31 cellular contexts compared by ENCODE assay signal in genomic region chr9:3080951-3081350, GRCh38.
"Had no signal": no experiment of that assay in that cellular context is flagged by ENCODE, and none has a peak within 500 bp of the region (broad histone marks: within the 10 kb centered on the region; RNA-seq: fewer than 3 reads in every experiment).

No MANE protein-coding gene starts in this region.

- H3K9me3 Mint-ChIP-seq: activated CD4-positive, alpha-beta T cell treated with anti-CD3 and anti-CD28 coated beads, Interleukin-2, amount 10 ng/mL, durations not matched to agents 24 days and 14 days; activated naive CD4-positive, alpha-beta T cell treated with anti-CD3 and anti-CD28 coated beads, Interleukin-2, amount 50 U/mL, for 72 hours; activated naive CD8-positive, alpha-beta T cell treated with anti-CD3 and anti-CD28 coated beads, Interleukin-2, amount 50 U/mL, for 24 hours; WTC11 had no signal

- H3K27me3 Mint-ChIP-seq: activated CD4-positive, alpha-beta T cell treated with anti-CD3 and anti-CD28 coated beads, Interleukin-2, amount 10 ng/mL, durations not matched to agents 24 days and 14 days; activated naive CD8-positive, alpha-beta T cell treated with anti-CD3 and anti-CD28 coated beads, Interleukin-2, amount 50 U/mL, for 24 hours had no signal

- H3K27me3 ChIP-seq: ascending aorta, body of pancreas, cardiac muscle cell, MG63, SJSA1 had no signal

- H3K36me3 ChIP-seq: ascending aorta, cardiac muscle cell, MG63, SJSA1 had no signal

- H3K9me3 ChIP-seq: ascending aorta, body of pancreas, MG63, SJSA1 had no signal

- ATAC-seq: activated naive CD4-positive, alpha-beta T cell treated with anti-CD3 and anti-CD28 coated beads, Interleukin-2, amount 50 U/mL, for 72 hours; activated naive CD8-positive, alpha-beta T cell treated with anti-CD3 and anti-CD28 coated beads, Interleukin-2, amount 50 U/mL, for 24 hours; activated T-cell treated with anti-CD3 and anti-CD28 coated beads, Interleukin-2, amount 50 U/mL, for 4 hours; body of pancreas; T-helper 17 cell; WTC11 had no signal

- H3K27ac ChIP-seq: ascending aorta, body of pancreas, cardiac muscle cell, SJSA1 had no signal

- FAIRE-seq: RCC 7860 had no signal

- H3K4me1 ChIP-seq: ascending aorta, body of pancreas, SJSA1 had no signal

- H3K4me1 Mint-ChIP-seq: activated CD4-positive, alpha-beta T cell treated with anti-CD3 and anti-CD28 coated beads, Interleukin-2, amount 10 ng/mL, durations not matched to agents 24 days and 14 days; activated naive CD8-positive, alpha-beta T cell treated with anti-CD3 and anti-CD28 coated beads, Interleukin-2, amount 50 U/mL, for 24 hours; T-helper 17 cell; WTC11 had no signal

- H3K4me3 Mint-ChIP-seq: activated CD4-positive, alpha-beta T cell treated with anti-CD3 and anti-CD28 coated beads, Interleukin-2, amount 10 ng/mL, durations not matched to agents 24 days and 14 days; activated naive CD8-positive, alpha-beta T cell treated with anti-CD3 and anti-CD28 coated beads, Interleukin-2, amount 50 U/mL, for 24 hours; activated T-cell treated with anti-CD3 and anti-CD28 coated beads, Interleukin-2, amount 50 U/mL, for 4 hours; WTC11 had no signal

- H3K36me3 Mint-ChIP-seq: activated naive CD4-positive, alpha-beta T cell treated with anti-CD3 and anti-CD28 coated beads, Interleukin-2, amount 50 U/mL, for 72 hours; WTC11 had no signal

- H3K27ac Mint-ChIP-seq: activated CD4-positive, alpha-beta T cell treated with anti-CD3 and anti-CD28 coated beads, Interleukin-2, amount 10 ng/mL, durations not matched to agents 24 days and 14 days; activated naive CD4-positive, alpha-beta T cell treated with anti-CD3 and anti-CD28 coated beads, Interleukin-2, amount 50 U/mL, for 72 hours; activated naive CD8-positive, alpha-beta T cell treated with anti-CD3 and anti-CD28 coated beads, Interleukin-2, amount 50 U/mL, for 24 hours; T-helper 17 cell; WTC11 had no signal

- DNase-seq: activated CD4-positive, alpha-beta T cell treated with anti-CD3 and anti-CD28 coated beads, Interleukin-2, amount 10 ng/mL, durations not matched to agents 24 days and 14 days; activated CD4-positive, alpha-beta T cell treated with anti-CD3 and anti-CD28 coated beads, Interleukin-2, amount 50 U/mL, for 48 hours; activated CD4-positive, CD25-positive, alpha-beta regulatory T cell treated with anti-CD3 and anti-CD28 coated beads, Interleukin-2, amount 50 U/mL, for 72 hours; activated CD8-positive, alpha-beta memory T cell treated with anti-CD3 and anti-CD28 coated beads for 24 hours; activated effector memory CD4-positive, alpha-beta T cell treated with anti-CD3 and anti-CD28 coated beads, Interleukin-2, amount 50 U/mL, for 16 hours; activated naive CD4-positive, alpha-beta T cell treated with Interleukin-2 at 50 U/mL for 16 hours; activated naive CD8-positive, alpha-beta T cell treated with anti-CD3 and anti-CD28 coated beads, Interleukin-2, amount 50 U/mL, for 24 hours; activated T-cell treated with anti-CD3 and anti-CD28 coated beads, Interleukin-2, amount 50 U/mL, for 4 hours; amniotic stem cell; body of pancreas; MG63; MV-4-11; NCI-H1092 treated with DMSO at 0.1 percent for 48 hours; NCI-H1417 treated with DMSO at 0.1 percent for 48 hours; NCI-H1694; NCI-H2029; NCI-H2107; NCI-H2171 treated with DMSO at 0.1 percent for 48 hours; NCI-H226; NCI-H526; NCI-H774; NK-92 treated with Interleukin-12 subunit alpha and Interleukin-12 subunit beta, amount 100 ng/mL, for 24 hours; SHP77; T-helper 17 cell; T-helper 9 cell had no signal

- H3K4me3 ChIP-seq: ascending aorta, body of pancreas, cardiac muscle cell, MG63, SJSA1 had no signal
